1 cellular context compared by ENCODE assay signal in the genomic region with DNA sequence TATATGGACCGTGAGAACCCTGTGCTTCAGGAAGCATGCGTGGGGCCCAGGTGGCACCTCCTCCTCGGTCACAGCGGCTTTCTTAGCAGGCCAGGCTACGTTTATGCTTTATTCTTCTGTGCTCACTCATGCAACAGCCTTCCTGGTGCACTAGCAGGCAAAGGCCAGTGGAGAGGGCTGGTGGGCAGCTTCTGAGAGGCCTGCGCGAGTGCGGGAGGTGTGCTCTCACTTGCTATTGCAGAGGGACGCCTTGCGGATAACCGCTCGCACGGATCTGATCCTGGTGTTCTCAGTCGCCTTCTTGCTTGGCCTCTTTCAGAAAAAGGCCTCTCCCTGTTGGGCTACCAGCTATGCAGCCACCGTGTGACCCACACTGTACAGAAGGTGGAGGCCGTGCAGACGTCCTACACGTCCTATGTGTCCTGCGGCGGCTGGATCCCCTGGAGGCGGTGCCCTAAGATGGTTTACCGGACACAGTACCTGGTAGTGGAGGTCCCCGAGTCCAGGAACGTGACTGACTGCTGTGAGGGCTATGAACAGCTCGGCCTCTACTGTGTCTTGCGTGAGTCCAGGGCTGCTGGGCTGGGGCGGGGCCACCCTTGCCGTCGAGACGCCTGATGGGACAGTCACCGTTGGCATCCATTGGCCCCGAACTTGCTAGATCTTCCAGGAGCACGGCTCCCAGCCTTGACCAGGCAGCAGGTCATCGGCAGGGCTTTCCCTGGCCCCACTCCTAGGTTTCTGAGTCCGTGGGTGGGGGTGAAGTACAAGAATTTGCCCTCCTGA.
TF ChIP-seq lines count a peak whose summit lies in the region.

No MANE protein-coding gene starts in this region.

TF ChIP-seq in GM23338, 12 proteins besides CTCF, POLR2A, EP300 and RAD21 (continued from another document):
- TF ChIP-seq, protein P1, sequence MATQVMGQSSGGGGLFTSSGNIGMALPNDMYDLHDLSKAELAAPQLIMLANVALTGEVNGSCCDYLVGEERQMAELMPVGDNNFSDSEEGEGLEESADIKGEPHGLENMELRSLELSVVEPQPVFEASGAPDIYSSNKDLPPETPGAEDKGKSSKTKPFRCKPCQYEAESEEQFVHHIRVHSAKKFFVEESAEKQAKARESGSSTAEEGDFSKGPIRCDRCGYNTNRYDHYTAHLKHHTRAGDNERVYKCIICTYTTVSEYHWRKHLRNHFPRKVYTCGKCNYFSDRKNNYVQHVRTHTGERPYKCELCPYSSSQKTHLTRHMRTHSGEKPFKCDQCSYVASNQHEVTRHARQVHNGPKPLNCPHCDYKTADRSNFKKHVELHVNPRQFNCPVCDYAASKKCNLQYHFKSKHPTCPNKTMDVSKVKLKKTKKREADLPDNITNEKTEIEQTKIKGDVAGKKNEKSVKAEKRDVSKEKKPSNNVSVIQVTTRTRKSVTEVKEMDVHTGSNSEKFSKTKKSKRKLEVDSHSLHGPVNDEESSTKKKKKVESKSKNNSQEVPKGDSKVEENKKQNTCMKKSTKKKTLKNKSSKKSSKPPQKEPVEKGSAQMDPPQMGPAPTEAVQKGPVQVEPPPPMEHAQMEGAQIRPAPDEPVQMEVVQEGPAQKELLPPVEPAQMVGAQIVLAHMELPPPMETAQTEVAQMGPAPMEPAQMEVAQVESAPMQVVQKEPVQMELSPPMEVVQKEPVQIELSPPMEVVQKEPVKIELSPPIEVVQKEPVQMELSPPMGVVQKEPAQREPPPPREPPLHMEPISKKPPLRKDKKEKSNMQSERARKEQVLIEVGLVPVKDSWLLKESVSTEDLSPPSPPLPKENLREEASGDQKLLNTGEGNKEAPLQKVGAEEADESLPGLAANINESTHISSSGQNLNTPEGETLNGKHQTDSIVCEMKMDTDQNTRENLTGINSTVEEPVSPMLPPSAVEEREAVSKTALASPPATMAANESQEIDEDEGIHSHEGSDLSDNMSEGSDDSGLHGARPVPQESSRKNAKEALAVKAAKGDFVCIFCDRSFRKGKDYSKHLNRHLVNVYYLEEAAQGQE (IDR thresholded peaks at IDR 0.05; ENCODE audit: unreplicated experiment), result no peak
- TF ChIP-seq CREB1 (CRISPR knock-in tag; IDR thresholded peaks at IDR 0.05; ENCODE audit: low read depth), result no peak
- TF ChIP-seq JUNB (IDR thresholded peaks at IDR 0.05; ENCODE audit: unreplicated experiment), result no peak
- TF ChIP-seq EZH2 (IDR thresholded peaks at IDR 0.05; ENCODE audit: low read depth, unreplicated experiment), result no peak
- TF ChIP-seq POLR2AphosphoS5 (IDR thresholded peaks at IDR 0.05; ENCODE audit: low read depth), result no peak
